10 cellular contexts compared by ENCODE assay signal in genomic region chr10:23367896-23368685, GRCh38. TPM values are rescaled to one million over a fixed set of nuclear protein-coding genes. Genes with fewer than 3 reads are reported as not detected.
A peak's percentile ranks its signal among the peaks of the same experiment; 100 is the strongest.
DNase-seq lines count a peak whose midpoint lies in the region; ATAC-seq and TF ChIP-seq lines count a peak whose summit lies in the region.
"Had no signal": no experiment of that assay in that cellular context is flagged by ENCODE, and none has a peak within 500 bp of the region (broad histone marks: within the 10 kb centered on the region; RNA-seq: fewer than 3 reads in every experiment).

No MANE protein-coding gene starts in this region.

- peak overlapping the region; percentile 73 for H3K27ac Mint-ChIP-seq in activated naive CD4-positive, alpha-beta T cell treated with anti-CD3 and anti-CD28 coated beads for 36 hours
- peak overlapping the region; percentile 40 to 58 for H3K27ac Mint-ChIP-seq in activated naive CD4-positive, alpha-beta T cell treated with anti-CD3 and anti-CD28 coated beads, Interleukin-2, amount 50 U/mL, for 72 hours
- H3K27ac Mint-ChIP-seq in stimulated activated memory B cell treated with anti-CD40 and anti-IgM and Interleukin-4, amounts not matched to agents 10 μg/mL and 1 μg/mL and 100 μg/mL, for 72 hours, result peak overlapping the region; percentile 9
- no peak overlapping the region for H3K27ac Mint-ChIP-seq in mesothelial cell of epicardium

- intact Hi-C loops in activated naive CD4-positive, alpha-beta T cell treated with anti-CD3 and anti-CD28 coated beads for 36 hours (cut with micrococcal nuclease), result loop anchor here (1.0 to 10.0 kb wide), 8 partner anchors 24 to 1357 kb away; partner anchors contain the start of genes ARHGAP21, COMMD3 and MSRB2

- H3K9me3 Mint-ChIP-seq in activated naive CD4-positive, alpha-beta T cell treated with anti-CD3 and anti-CD28 coated beads for 36 hours, result peaks cover 4% of the 10 kb centered on the region
- peaks cover 5 to 10% of the 10 kb centered on the region in 2 donors for H3K9me3 Mint-ChIP-seq in activated naive CD4-positive, alpha-beta T cell treated with anti-CD3 and anti-CD28 coated beads, Interleukin-2, amount 50 U/mL, for 72 hours
- H3K9me3 Mint-ChIP-seq in stimulated activated memory B cell treated with anti-CD40 and anti-IgM and Interleukin-4, amounts not matched to agents 10 μg/mL and 1 μg/mL and 100 μg/mL, for 72 hours, result no peaks in the 10 kb centered on the region
- no peaks in the 10 kb centered on the region for H3K9me3 Mint-ChIP-seq in mesothelial cell of epicardium

- no peaks in the 10 kb centered on the region for H3K27me3 Mint-ChIP-seq in activated naive CD4-positive, alpha-beta T cell treated with anti-CD3 and anti-CD28 coated beads for 36 hours (ENCODE audit: low read depth)
- H3K27me3 Mint-ChIP-seq in stimulated activated memory B cell treated with anti-CD40 and anti-IgM and Interleukin-4, amounts not matched to agents 10 μg/mL and 1 μg/mL and 100 μg/mL, for 72 hours, result peaks cover 57% of the 10 kb centered on the region
- H3K27me3 Mint-ChIP-seq in mesothelial cell of epicardium (ENCODE audit: low read depth), result no peaks in the 10 kb centered on the region

- no peak for DNase-seq in activated naive CD4-positive, alpha-beta T cell treated with anti-CD3 and anti-CD28 coated beads for 36 hours
- DNase-seq in activated naive CD4-positive, alpha-beta T cell treated with anti-CD3 and anti-CD28 coated beads, Interleukin-2, amount 50 U/mL, for 16 hours, result no peak
- DNase-seq in activated naive CD4-positive, alpha-beta T cell treated with anti-CD3 and anti-CD28 coated beads, Interleukin-2, amount 50 U/mL, for 72 hours (ENCODE audit: low spot score in 2 of 2), result no peak
- DNase-seq in NCI-H2029 treated with DMSO at 0.1 percent for 48 hours (lab: John Stamatoyannopoulos, UW) (no peak), mesothelial cell of epicardium (ENCODE audit: low spot score in 2 of 2, unreplicated experiment in 2 of 2) (no peak)
- DNase-seq: brain microvascular endothelial cell, NCI-H446 treated with DMSO at 0.1 percent for 48 hours had no signal

- ATAC-seq in HG03196 (IDR thresholded peaks at IDR 0.05; ENCODE audit: unreplicated experiment), result peak; percentile 13
- no peak for ATAC-seq in activated naive CD4-positive, alpha-beta T cell treated with anti-CD3 and anti-CD28 coated beads, Interleukin-2, amount 50 U/mL, for 72 hours
- no peak for ATAC-seq in stimulated activated memory B cell treated with anti-CD40 and anti-IgM and Interleukin-4, amounts not matched to agents 10 μg/mL and 1 μg/mL and 100 μg/mL, for 72 hours
- ATAC-seq in GM18873 (IDR thresholded peaks at IDR 0.05; ENCODE audit: low FRiP score, unreplicated experiment), result no peak

- CTCF ChIA-PET in activated naive CD4-positive, alpha-beta T cell treated with anti-CD3 and anti-CD28 coated beads for 36 hours (lab: Charles Lee), result interaction anchor here (1.0 to 1.2 kb wide), 2 partner anchors 34 to 52 kb away, joined by 3 read pairs; no protein-coding TSS in a partner anchor

- no peaks in the 10 kb centered on the region for H3K36me3 Mint-ChIP-seq in activated naive CD4-positive, alpha-beta T cell treated with anti-CD3 and anti-CD28 coated beads for 36 hours (ENCODE audit: low read depth)
- H3K36me3 Mint-ChIP-seq in activated naive CD4-positive, alpha-beta T cell treated with anti-CD3 and anti-CD28 coated beads, Interleukin-2, amount 50 U/mL, for 72 hours, result peaks cover 6 to 10% of the 10 kb centered on the region in 2 donors
- no peaks in the 10 kb centered on the region for H3K36me3 Mint-ChIP-seq in stimulated activated memory B cell treated with anti-CD40 and anti-IgM and Interleukin-4, amounts not matched to agents 10 μg/mL and 1 μg/mL and 100 μg/mL, for 72 hours
- H3K36me3 Mint-ChIP-seq in mesothelial cell of epicardium, result no peaks in the 10 kb centered on the region

- peaks cover 70% of the 10 kb centered on the region for H3K4me1 Mint-ChIP-seq in activated naive CD4-positive, alpha-beta T cell treated with anti-CD3 and anti-CD28 coated beads for 36 hours (ENCODE audit: low read depth)
- peaks cover 46% of the 10 kb centered on the region for H3K4me1 Mint-ChIP-seq in stimulated activated memory B cell treated with anti-CD40 and anti-IgM and Interleukin-4, amounts not matched to agents 10 μg/mL and 1 μg/mL and 100 μg/mL, for 72 hours
- peaks cover 12% of the 10 kb centered on the region for H3K4me1 Mint-ChIP-seq in mesothelial cell of epicardium

- TF ChIP-seq CTCF in mesothelial cell of epicardium (IDR thresholded peaks at IDR 0.05; ENCODE audit: unreplicated experiment), result no peak

- H3K4me3 Mint-ChIP-seq in activated naive CD4-positive, alpha-beta T cell treated with anti-CD3 and anti-CD28 coated beads for 36 hours, result peak overlapping the region; percentile 7
- peak overlapping the region; percentile 7 for H3K4me3 Mint-ChIP-seq in stimulated activated memory B cell treated with anti-CD40 and anti-IgM and Interleukin-4, amounts not matched to agents 10 μg/mL and 1 μg/mL and 100 μg/mL, for 72 hours
- H3K4me3 Mint-ChIP-seq in mesothelial cell of epicardium, result no peak overlapping the region

RNA-seq across cellular contexts. Expression of gene C10orf67, which starts 23.5 kb away (rescaled TPM):
- total RNA-seq in activated naive CD4-positive, alpha-beta T cell treated with anti-CD3 and anti-CD28 coated beads for 36 hours, result 1 to 10 TPM; 2.0 to 3.2 TPM
- total RNA-seq in activated naive CD4-positive, alpha-beta T cell treated with anti-CD3 and anti-CD28 coated beads, Interleukin-2, amount 50 U/mL, for 72 hours, result 1 to 10 TPM in 1 of 2 donors, under 1 TPM in 1; 0.23 to 1.5 TPM
- total RNA-seq in mesothelial cell of epicardium, result 0.11 to 0.22 TPM in 2 of 3 replicates, not detected in the other
